8 cellular contexts compared by ENCODE assay signal in the genomic region with DNA sequence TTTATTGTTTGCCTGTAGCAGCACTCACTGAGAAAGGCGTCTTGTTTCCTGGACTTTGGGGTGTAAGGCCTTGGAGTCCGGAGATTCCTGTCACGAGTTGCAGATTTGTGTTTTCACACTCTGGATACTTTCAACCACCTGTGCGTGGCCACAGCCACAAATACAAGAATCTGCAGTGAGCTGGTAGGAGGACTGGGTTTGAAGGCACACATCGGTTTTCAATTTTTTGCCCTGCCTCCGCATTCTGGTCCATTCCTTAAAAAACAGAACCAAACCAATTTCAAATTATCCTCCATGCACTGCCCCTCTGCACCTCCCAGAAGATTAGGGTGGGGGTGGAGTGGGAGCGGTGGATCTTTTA. TPM values are rescaled to one million over a fixed set of nuclear protein-coding genes. Genes with fewer than 3 reads are reported as not detected.
DNase-seq lines count a peak whose midpoint lies in the region; ATAC-seq and TF ChIP-seq lines count a peak whose summit lies in the region.

No MANE protein-coding gene starts in this region.

- POLR2A ChIA-PET in activated CD8-positive, alpha-beta T cell treated with anti-CD3 and anti-CD28 coated beads, Interleukin-2, amount 10 ng/mL, durations not matched to agents 7 days and 5 days (lab: Charles Lee), result no interaction called here

- H3K27me3 ChIP-seq in foreskin keratinocyte, result no peaks in the 10 kb centered on the region
- H3K27me3 ChIP-seq in trophoblast cell (ENCODE audit: insufficient read depth, low read length), result no peaks in the 10 kb centered on the region

- peak overlapping the region; percentile 98 for H3K4me2 ChIP-seq in trophoblast cell (ENCODE audit: low read length)

- H3K9ac ChIP-seq in trophoblast cell (ENCODE audit: low read length), result peak overlapping the region; percentile 98

- H4K91ac ChIP-seq in trophoblast cell (ENCODE audit: low read depth, low read length), result no peak overlapping the region

- peak overlapping the region; percentile 91 for H3K4me3 Mint-ChIP-seq in activated CD8-positive, alpha-beta T cell treated with anti-CD3 and anti-CD28 coated beads, Interleukin-2, amount 10 ng/mL, durations not matched to agents 7 days and 5 days

- H3K14ac ChIP-seq in trophoblast cell (ENCODE audit: low read length), result peak overlapping the region; percentile 7

- no peaks in the 10 kb centered on the region for H3K9me3 Mint-ChIP-seq in activated CD8-positive, alpha-beta T cell treated with anti-CD3 and anti-CD28 coated beads, Interleukin-2, amount 10 ng/mL, durations not matched to agents 7 days and 5 days (ENCODE audit: insufficient read depth)

- peak overlapping the region; percentile 85 for H3K27ac Mint-ChIP-seq in activated CD8-positive, alpha-beta T cell treated with anti-CD3 and anti-CD28 coated beads, Interleukin-2, amount 10 ng/mL, durations not matched to agents 7 days and 5 days

- H4K8ac ChIP-seq in trophoblast cell (ENCODE audit: low read depth, low read length), result peak overlapping the region; percentile 86

- no peak for TF ChIP-seq CTCF in foreskin keratinocyte (conservative IDR thresholded peaks at IDR 0.05)

- no peaks in the 10 kb centered on the region for H3K9me3 ChIP-seq in trophoblast cell (ENCODE audit: insufficient read depth, low read depth, low read length)

- CTCF ChIA-PET in activated CD8-positive, alpha-beta T cell treated with anti-CD3 and anti-CD28 coated beads, Interleukin-2, amount 10 ng/mL, durations not matched to agents 7 days and 5 days (lab: Charles Lee), result interaction anchor here (1.0 kb wide), 1 partner anchor 600 kb away, joined by 3 read pairs; no protein-coding TSS in a partner anchor

- ATAC-seq in HG03432 (IDR thresholded peaks at IDR 0.05; ENCODE audit: unreplicated experiment) (peak; percentile 13), foreskin keratinocyte (peak; percentile 4), HG03521 (IDR thresholded peaks at IDR 0.05; ENCODE audit: unreplicated experiment) (no peak), HG02884 (IDR thresholded peaks at IDR 0.05; ENCODE audit: unreplicated experiment) (no peak), HG03097 (IDR thresholded peaks at IDR 0.05; ENCODE audit: low FRiP score, unreplicated experiment) (no peak)
- ATAC-seq in activated CD8-positive, alpha-beta T cell treated with anti-CD3 and anti-CD28 coated beads, Interleukin-2, amount 10 ng/mL, durations not matched to agents 7 days and 5 days, result peak; percentile 21

- H2BK12ac ChIP-seq in trophoblast cell (ENCODE audit: low read length), result no peak overlapping the region

- H3K4me3 ChIP-seq in trophoblast cell (ENCODE audit: low read depth, low read length), result peak overlapping the region; percentile 99

- DNase-seq in Daoy (ENCODE audit: low read depth) (peak; percentile 21), foreskin keratinocyte (no peak), trophoblast cell (peak in 1 of 2 donors; percentile 25)
- peak; percentile 25 for DNase-seq in activated CD8-positive, alpha-beta T cell treated with anti-CD3 and anti-CD28 coated beads, Interleukin-2, amount 10 ng/mL, durations not matched to agents 7 days and 5 days

- no peak overlapping the region for H3K23ac ChIP-seq in trophoblast cell (ENCODE audit: low read length)

- peak overlapping the region; percentile 50 for H2AFZ ChIP-seq in trophoblast cell (ENCODE audit: insufficient read depth, low read length, poor library complexity)

- H3K4me1 ChIP-seq in foreskin keratinocyte, result peaks cover 11% of the 10 kb centered on the region
- H3K4me1 ChIP-seq in trophoblast cell (ENCODE audit: control insufficient read depth in 1 of 2, insufficient read depth in 2 of 2, low read length in 2 of 2), result no peaks in the 10 kb centered on the region

- H2BK120ac ChIP-seq in trophoblast cell (ENCODE audit: insufficient read depth, low read length, poor library complexity), result no peak overlapping the region

- H2BK5ac ChIP-seq in trophoblast cell (ENCODE audit: low read depth, low read length, poor library complexity), result no peak overlapping the region

- WGBS in trophoblast cell (ENCODE audit: extremely low coverage, insufficient coverage, insufficient read length), result no CpG with 5 or more reads among the region's 7 CpGs

- peaks cover 8% of the 10 kb centered on the region for H3K79me2 ChIP-seq in trophoblast cell (ENCODE audit: control insufficient read depth, insufficient read depth, low read length, poor library complexity)

- peaks cover 2% of the 10 kb centered on the region in 2 experiments for H3K36me3 ChIP-seq in trophoblast cell (ENCODE audit: control insufficient read depth in 1 of 2, insufficient read depth in 2 of 2, low read length in 2 of 2)

- peaks cover 21% of the 10 kb centered on the region for H3K36me3 Mint-ChIP-seq in activated CD8-positive, alpha-beta T cell treated with anti-CD3 and anti-CD28 coated beads, Interleukin-2, amount 10 ng/mL, durations not matched to agents 7 days and 5 days (ENCODE audit: low read depth)

- peaks cover 42% of the 10 kb centered on the region for H3K4me1 Mint-ChIP-seq in activated CD8-positive, alpha-beta T cell treated with anti-CD3 and anti-CD28 coated beads, Interleukin-2, amount 10 ng/mL, durations not matched to agents 7 days and 5 days (ENCODE audit: low read depth)

- no peaks in the 10 kb centered on the region for H3K27me3 Mint-ChIP-seq in activated CD8-positive, alpha-beta T cell treated with anti-CD3 and anti-CD28 coated beads, Interleukin-2, amount 10 ng/mL, durations not matched to agents 7 days and 5 days (ENCODE audit: low read depth)

- peaks cover 5% of the 10 kb centered on the region for H3K79me1 ChIP-seq in trophoblast cell (ENCODE audit: low read length)

- H4K12ac ChIP-seq in trophoblast cell (ENCODE audit: low read depth, low read length), result peak overlapping the region; percentile 69

- H3K27ac ChIP-seq in foreskin keratinocyte, result peak overlapping the region; percentile 59
- no peak overlapping the region for H3K27ac ChIP-seq in trophoblast cell (ENCODE audit: low read depth, low read length)

- H2AK5ac ChIP-seq in trophoblast cell (ENCODE audit: low read length), result no peak overlapping the region

- H3K18ac ChIP-seq in trophoblast cell (ENCODE audit: low read length), result no peak overlapping the region

- H3K4ac ChIP-seq in trophoblast cell (ENCODE audit: low read depth, low read length), result peak overlapping the region; percentile 86

RNA-seq across cellular contexts. Expression of gene EXOC4, which starts 0.6 kb away (rescaled TPM):
- 36.9 and 39.7 TPM in 2 replicates for total RNA-seq in Daoy (2014; rRNA removed; shearing (Covaris generic))
- total RNA-seq in activated CD8-positive, alpha-beta T cell treated with anti-CD3 and anti-CD28 coated beads, Interleukin-2, amount 10 ng/mL, durations not matched to agents 7 days and 5 days, result 10 to 100 TPM; 68.2 to 75.1 TPM
- 28.8 and 31.7 TPM in 2 replicates for total RNA-seq in foreskin keratinocyte
- 11.4 and 12.7 TPM in 2 replicates for polyA plus RNA-seq in foreskin keratinocyte
- 35.4 and 37.4 TPM in 2 replicates for polyA plus RNA-seq in trophoblast cell (2013)

Comparison
In these comparisons a context has a peak if more than half of its experiments do, and no peak if none do; other contexts are left out.
1. DNase-seq: peak in Daoy (single experiment) and activated CD8-positive, alpha-beta T cell treated with anti-CD3 and anti-CD28 coated beads, Interleukin-2, amount 10 ng/mL, durations not matched to agents 7 days and 5 days (single experiment); none in foreskin keratinocyte (0 of 2).
2. ATAC-seq: peak in HG03432 (single experiment), activated CD8-positive, alpha-beta T cell treated with anti-CD3 and anti-CD28 coated beads, Interleukin-2, amount 10 ng/mL, durations not matched to agents 7 days and 5 days (single experiment) and foreskin keratinocyte (single experiment); none in HG03521 (single experiment), HG02884 (single experiment) and HG03097 (single experiment).